8 cellular contexts compared by ENCODE assay signal in the genomic region with DNA sequence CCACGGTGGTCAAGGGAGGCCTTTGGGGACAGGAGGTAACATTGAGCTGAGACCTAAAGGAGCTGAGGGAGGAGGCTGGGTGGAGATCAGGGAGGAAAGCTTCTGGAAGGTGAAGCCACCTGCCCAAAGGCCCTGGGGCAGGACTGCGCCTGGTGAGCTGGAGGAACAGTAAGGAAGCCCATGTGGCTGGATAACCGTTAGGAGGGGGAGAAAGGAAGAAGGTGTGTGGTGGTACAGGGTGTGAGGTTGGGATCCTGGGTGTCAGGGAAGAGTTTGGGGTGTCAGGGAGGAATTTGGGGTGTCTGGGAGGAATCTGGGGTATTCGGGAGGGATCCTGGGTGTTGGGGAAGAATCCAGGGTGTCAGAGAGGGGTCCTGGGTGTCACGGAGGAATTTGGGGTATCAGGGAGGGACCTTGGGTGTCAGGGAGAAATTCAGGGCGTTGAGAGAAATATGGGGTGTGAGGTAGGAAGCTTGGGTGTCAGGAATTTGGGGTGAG. TPM values are rescaled to one million over a fixed set of nuclear protein-coding genes. Genes with fewer than 3 reads are reported as not detected.
A peak's percentile ranks its signal among the peaks of the same experiment; 100 is the strongest.
DNase-seq lines count a peak whose midpoint lies in the region; ATAC-seq and TF ChIP-seq lines count a peak whose summit lies in the region.

No MANE protein-coding gene starts in this region.

- H3K4me1 ChIP-seq in ascending aorta (peaks cover 5 to 12% of the 10 kb centered on the region in 2 donors), thymus (ENCODE audit: control insufficient read depth, insufficient read depth, low read length) (no peaks in the 10 kb centered on the region)

- H3K4me3 Mint-ChIP-seq in T-helper 2 cell treated with Interferon-gamma antibody and Interleukin-4, amounts not matched to agents 5 μg/mL and 100 μg/mL, for 36 hours: peak overlapping the region; percentile 94

- ATAC-seq in left lobe of liver (peak; percentile 13), HG03139 (IDR thresholded peaks at IDR 0.05; ENCODE audit: unreplicated experiment) (no peak)

- H3K4me3 ChIP-seq in ascending aorta (peak overlapping the region; percentile 94 to 98), thymus (ENCODE audit: low read length) (peak overlapping the region; percentile 90)

- peaks cover 16% of the 10 kb centered on the region for H3K4me1 Mint-ChIP-seq in T-helper 2 cell treated with Interferon-gamma antibody and Interleukin-4, amounts not matched to agents 5 μg/mL and 100 μg/mL, for 36 hours (ENCODE audit: low read depth)

- 77% methylated on average over 6 of the region's 6 CpGs for WGBS in thymus

- TF ChIP-seq CTCF in ascending aorta (IDR thresholded peaks at IDR 0.05): no peak

- intact Hi-C loops in ascending aorta (cut with DNase I): loop anchor here (1.0 kb wide), 1 partner anchor 16 kb away; no protein-coding TSS in a partner anchor

- H3K27me3 Mint-ChIP-seq in T-helper 2 cell treated with Interferon-gamma antibody and Interleukin-4, amounts not matched to agents 5 μg/mL and 100 μg/mL, for 36 hours (ENCODE audit: low read depth): no peaks in the 10 kb centered on the region

- peak overlapping the region; percentile 91 for H3K27ac Mint-ChIP-seq in T-helper 2 cell treated with Interferon-gamma antibody and Interleukin-4, amounts not matched to agents 5 μg/mL and 100 μg/mL, for 36 hours

- H3K9me3 Mint-ChIP-seq in T-helper 2 cell treated with Interferon-gamma antibody and Interleukin-4, amounts not matched to agents 5 μg/mL and 100 μg/mL, for 36 hours: no peaks in the 10 kb centered on the region

- H3K36me3 Mint-ChIP-seq in T-helper 2 cell treated with Interferon-gamma antibody and Interleukin-4, amounts not matched to agents 5 μg/mL and 100 μg/mL, for 36 hours (ENCODE audit: low read depth): peaks cover 11% of the 10 kb centered on the region

- no peak for DNase-seq in T-helper 2 cell treated with Interferon-gamma antibody and Interleukin-4, amounts not matched to agents 5 μg/mL and 100 μg/mL, for 36 hours (ENCODE audit: low spot score)
- DNase-seq in T-helper 2 cell (no peak), ascending aorta (ENCODE audit: low spot score in 2 of 2) (no peak), left lobe of liver (ENCODE audit: low spot score) (no peak), NCI-H82 (lab: John Stamatoyannopoulos, UW) (no peak), A172 (ENCODE audit: low spot score) (no peak)

- H3K9me3 ChIP-seq in ascending aorta: no peaks in the 10 kb centered on the region
- no peaks in the 10 kb centered on the region for H3K9me3 ChIP-seq in thymus (ENCODE audit: control insufficient read depth)

- H3K36me3 ChIP-seq in ascending aorta: no peaks in the 10 kb centered on the region
- no peaks in the 10 kb centered on the region for H3K36me3 ChIP-seq in thymus (ENCODE audit: control insufficient read depth, insufficient read depth)

- no peaks in the 10 kb centered on the region for H3K27me3 ChIP-seq in ascending aorta
- no peaks in the 10 kb centered on the region for H3K27me3 ChIP-seq in thymus (ENCODE audit: control insufficient read depth, insufficient read depth)

- H3K27ac ChIP-seq in ascending aorta: peak overlapping the region; percentile 96 to 99
- peak overlapping the region; percentile 86 for H3K27ac ChIP-seq in thymus (ENCODE audit: low read depth)

RNA-seq across cellular contexts. Expression of a gene that starts 0.7 kb away (rescaled TPM):
- total RNA-seq in ascending aorta (20.3 TPM), left lobe of liver (11.1 TPM)
- 4.7 TPM for polyA plus RNA-seq in thymus
- 1.4 and 2.9 TPM in 2 replicates for total RNA-seq in A172 (2014; rRNA removed; shearing (Covaris generic))

RNA-seq across cellular contexts. Expression of a gene that starts 36.6 kb away (rescaled TPM):
- 84.3 TPM for total RNA-seq in ascending aorta
- total RNA-seq in left lobe of liver: 12.0 TPM
- 45.8 TPM for polyA plus RNA-seq in thymus
- total RNA-seq in A172 (2014; rRNA removed; shearing (Covaris generic)): 175 and 198 TPM in 2 replicates

RNA-seq across cellular contexts. Expression of a gene that starts 39.3 kb away (rescaled TPM):
- total RNA-seq in ascending aorta (20.2 TPM), left lobe of liver (6.2 TPM)
- 5.5 TPM for polyA plus RNA-seq in thymus
- 10.7 and 11.6 TPM in 2 replicates for total RNA-seq in A172 (2014; rRNA removed; shearing (Covaris generic))
